ENCODE assay signal across 8 cellular contexts in genomic region chr15:72319360-72319984, GRCh38. TPM values are rescaled to one million over a fixed set of nuclear protein-coding genes. Genes with fewer than 3 reads are reported as not detected.
A peak's percentile ranks its signal among the peaks of the same experiment; 100 is the strongest.
DNase-seq lines count a peak whose midpoint lies in the region; ATAC-seq, FAIRE-seq and TF ChIP-seq lines count a peak whose summit lies in the region.

No MANE protein-coding gene starts in this region.

- no peak for FAIRE-seq in pancreas (lab: Jason Lieb, UNC)

- H3K4me1 ChIP-seq in GM23248 (ENCODE audit: insufficient read depth), result 0 out of 2 replicates have a peak, but pooled peaks cover 5% of the 10 kb centered on the region
- H3K4me1 ChIP-seq in PC-3 (ENCODE audit: insufficient read depth, low read length), result no peaks in the 10 kb centered on the region
- H3K4me1 ChIP-seq in gastroesophageal sphincter, result peaks cover 0 to 17% (median 11%) of the 10 kb centered on the region in 3 donors
- peaks cover 0 to 5% (median 5%) of the 10 kb centered on the region in 3 donors for H3K4me1 ChIP-seq in pancreas

- peak; percentile 60 for DNase-seq in Ammon's horn (ENCODE audit: low spot score)
- DNase-seq in GM23248, result peak; percentile 80
- DNase-seq in PC-3, result peak; percentile 36
- peak; percentile 48 for DNase-seq in activated gamma-delta T cell (lab: John Stamatoyannopoulos, UW)
- peak; percentile 57 to 93 (median 80) for DNase-seq in pancreas
- DNase-seq in NCI-H526 treated with DMSO at 0.1 percent for 48 hours (lab: John Stamatoyannopoulos, UW), result no peak

- in situ Hi-C loops in GM23248 (cut with MboI), result no loop called here

- BruUV-seq in PC-3 (replicated peaks; lab: Mats Ljungman, UMichigan), result no TSS peak

- TF ChIP-seq POLR2A in gastroesophageal sphincter (IDR thresholded peaks at IDR 0.05), result no peak

- H3K36me3 ChIP-seq in GM23248 (ENCODE audit: low read depth) (no peaks in the 10 kb centered on the region), PC-3 (ENCODE audit: low read depth, low read length) (no peaks in the 10 kb centered on the region), gastroesophageal sphincter (no peaks in the 10 kb centered on the region), pancreas (no peaks in the 10 kb centered on the region)

- H3K79me2 ChIP-seq in GM23248 (ENCODE audit: insufficient read depth) (no peaks in the 10 kb centered on the region), PC-3 (ENCODE audit: low read length) (no peaks in the 10 kb centered on the region)

- H3K4me2 ChIP-seq in GM23248 (ENCODE audit: unreplicated experiment) (no peak overlapping the region), PC-3 (ENCODE audit: low read length) (no peak overlapping the region)

- H3K9me2 ChIP-seq in GM23248 (ENCODE audit: insufficient read depth), result no peaks in the 10 kb centered on the region
- no peaks in the 10 kb centered on the region for H3K9me2 ChIP-seq in PC-3 (replicated peaks; ENCODE audit: low read length)

- no peaks in the 10 kb centered on the region for H4K20me1 ChIP-seq in GM23248 (ENCODE audit: insufficient read depth)
- no peaks in the 10 kb centered on the region for H4K20me1 ChIP-seq in PC-3 (ENCODE audit: low read length)

- TF ChIP-seq CTCF in PC-3 (conservative IDR thresholded peaks at IDR 0.05; ENCODE audit: low read depth, low read length) (no peak), gastroesophageal sphincter (IDR thresholded peaks at IDR 0.05) (no peak), pancreas (IDR thresholded peaks at IDR 0.05) (no peak)

- WGBS in GM23248 (ENCODE audit: low coverage in 1 of 2, low lambda C conversion rate in 2 of 2, missing lambda C conversion rate in 2 of 2), 2 experiments, result 8 to 14% methylated on average over 29 to 46 of the region's 48 CpGs
- WGBS in gastroesophageal sphincter (ENCODE audit: low coverage in 1 of 2), 2 donors, result 19 to 42% methylated on average over 7 to 8 of the region's 48 CpGs
- WGBS in pancreas, 2 donors, result 7 to 9% methylated on average over 32 to 48 of the region's 48 CpGs

- H3K4me3 ChIP-seq in GM23248, result no peak overlapping the region
- H3K4me3 ChIP-seq in PC-3 (ENCODE audit: low read length), result no peak overlapping the region
- peak overlapping the region; percentile 37 to 58 for H3K4me3 ChIP-seq in gastroesophageal sphincter
- H3K4me3 ChIP-seq in pancreas, result peak overlapping the region; percentile 33 to 67 (median 43)

- ATAC-seq in PC-3 (peak; percentile 83), gastroesophageal sphincter (peak; percentile 89), pancreas (peak; percentile 87 to 94 (median 92)), HG02884 (IDR thresholded peaks at IDR 0.05; ENCODE audit: unreplicated experiment) (no peak)

- TF ChIP-seq EP300 in gastroesophageal sphincter (IDR thresholded peaks at IDR 0.05), result no peak

- H3K27me3 ChIP-seq in GM23248 (replicated peaks; ENCODE audit: insufficient read depth), result peaks cover 3% of the 10 kb centered on the region; the same call in 1 of the 2 replicates
- H3K27me3 ChIP-seq in PC-3 (ENCODE audit: low read length), result peaks cover 4% of the 10 kb centered on the region; the same call in 1 of the 2 replicates
- no peaks in the 10 kb centered on the region for H3K27me3 ChIP-seq in gastroesophageal sphincter
- H3K27me3 ChIP-seq in pancreas, result no peaks in the 10 kb centered on the region

- H2AFZ ChIP-seq in GM23248 (no peak overlapping the region), PC-3 (ENCODE audit: low read length) (no peak overlapping the region)

- H3K27ac ChIP-seq in GM23248, result no peak overlapping the region
- H3K27ac ChIP-seq in PC-3 (ENCODE audit: low read length), result no peak overlapping the region
- H3K27ac ChIP-seq in gastroesophageal sphincter, result peak overlapping the region in 2 of 4 donors; percentile 14 to 40
- H3K27ac ChIP-seq in pancreas, result no peak overlapping the region

- H3K9ac ChIP-seq in GM23248 (no peak overlapping the region), PC-3 (ENCODE audit: low read length) (no peak overlapping the region)

- intact Hi-C loops in PC-3 (cut with micrococcal nuclease), result no loop called here
- intact Hi-C loops in pancreas (cut with DNase I), result loop anchor here in 1 of 3 donors (10.0 kb wide), 1 partner anchor 205 kb away; no protein-coding TSS in a partner anchor

- no peaks in the 10 kb centered on the region for H3K9me3 ChIP-seq in GM23248 (ENCODE audit: low read depth)
- H3K9me3 ChIP-seq in PC-3 (ENCODE audit: low read length), result no peaks in the 10 kb centered on the region
- H3K9me3 ChIP-seq in gastroesophageal sphincter, result no peaks in the 10 kb centered on the region
- H3K9me3 ChIP-seq in pancreas, result no peaks in the 10 kb centered on the region

- peaks cover 4% of the 10 kb centered on the region; the same call in 1 of the 2 replicates for H3F3A ChIP-seq in GM23248 (ENCODE audit: insufficient read depth)
- H3F3A ChIP-seq in PC-3 (ENCODE audit: low read length, unreplicated experiment), result no peaks in the 10 kb centered on the region

- POLR2A ChIA-PET in PC-3 (lab: Charles Lee; ENCODE audit: unreplicated experiment), result no interaction called here

- CTCF ChIA-PET in PC-3 (lab: Charles Lee), result no interaction called here

RNA-seq across cellular contexts. Expression of gene CELF6, which starts 0.5 kb away (rescaled TPM):
- total RNA-seq in GM23248 (2014; rRNA removed; shearing (Covaris generic)), result 0.22 and 1.0 TPM in 2 replicates
- 0.08 TPM in 1 of 2 replicates, not detected in the other for polyA plus RNA-seq in GM23248 (2016; fragmentation: Nextera tagmentation; extraction: Ambion mirVana)
- not detected in 2 replicates for total RNA-seq in PC-3 (2014; rRNA removed)
- total RNA-seq in gastroesophageal sphincter, result 1 to 10 TPM in 3 of 4 donors, under 1 TPM in 1; 0.42 to 5.4 (median 2.9) TPM
- 1 to 10 TPM in 1 of 6 donors, under 1 TPM in 5; 0.25 to 1.9 (median 0.61) TPM for total RNA-seq in pancreas
- 10 to 100 TPM in 1 of 2 donors, 1 to 10 TPM in 1; 4.1 to 13.6 TPM for polyA plus RNA-seq in pancreas

RNA-seq across cellular contexts. Expression of gene PARP6, which starts 47.1 kb away (rescaled TPM):
- total RNA-seq in GM23248 (2014; rRNA removed; shearing (Covaris generic)), result 24.7 and 29.7 TPM in 2 replicates
- 27.5 and 36.0 TPM in 2 replicates for polyA plus RNA-seq in GM23248 (2016; fragmentation: Nextera tagmentation; extraction: Ambion mirVana)
- total RNA-seq in PC-3 (2014; rRNA removed), result not detected in 2 replicates
- total RNA-seq in gastroesophageal sphincter, result 10 to 100 TPM; 38.2 to 98.7 (median 71.4) TPM
- 10 to 100 TPM; 31.1 to 55.5 (median 39.7) TPM for total RNA-seq in pancreas
- 100 to 1,000 TPM; 121 to 178 TPM for polyA plus RNA-seq in pancreas

RNA-seq across cellular contexts. Expression of gene HEXA, which starts 56.3 kb away (rescaled TPM):
- total RNA-seq in GM23248 (2014; rRNA removed; shearing (Covaris generic)), result 127 and 162 TPM in 2 replicates
- 190 and 195 TPM in 2 replicates for polyA plus RNA-seq in GM23248 (2016; fragmentation: Nextera tagmentation; extraction: Ambion mirVana)
- 0.29 TPM in 1 of 2 replicates, not detected in the other for total RNA-seq in PC-3 (2014; rRNA removed)
- total RNA-seq in gastroesophageal sphincter, result 10 to 100 TPM; 46.3 to 68.5 (median 60.9) TPM
- total RNA-seq in pancreas, result 10 to 100 TPM; 30.2 to 74.3 (median 39.9) TPM
- 10 to 100 TPM; 72.8 to 76.0 TPM for polyA plus RNA-seq in pancreas

Comparison
In these comparisons a context has a peak if more than half of its experiments do, and no peak if none do; other contexts are left out.
1. H3K4me3 ChIP-seq: peak in gastroesophageal sphincter (2 of 2) and pancreas (4 of 4); none in GM23248 (single experiment) and PC-3 (single experiment).
2. RNA of gene PARP6, which starts 47.1 kb away (total RNA-seq): 38.2 to 98.7 TPM in gastroesophageal sphincter, 31.1 to 55.5 TPM in pancreas and 24.7 to 29.7 TPM in GM23248; not detected in PC-3; every median in the first group is over 10 times any median in the second.
3. RNA of gene HEXA, which starts 56.3 kb away (total RNA-seq): 127 to 162 TPM in GM23248, 46.3 to 68.5 TPM in gastroesophageal sphincter and 30.2 to 74.3 TPM in pancreas; 0.29 TPM in PC-3; every median in the first group is over 10 times any median in the second.